8 cellular contexts compared by ENCODE assay signal in genomic region chr7:85023066-85023687, GRCh38.
DNase-seq lines count a peak whose midpoint lies in the region; ATAC-seq and TF ChIP-seq lines count a peak whose summit lies in the region.

No MANE protein-coding gene starts in this region.

- peaks cover 0 to 10% of the 10 kb centered on the region in 2 experiments for H3K36me3 ChIP-seq in SK-N-SH (replicated peaks in 1 of 2; ENCODE audit: control insufficient read depth in 1 of 2, insufficient read depth in 2 of 2, low read length in 1 of 2)
- H3K36me3 ChIP-seq in psoas muscle (ENCODE audit: insufficient read depth in 1 of 2, low read depth in 1 of 2), result no peaks in the 10 kb centered on the region

- peak overlapping the region in 1 of 2 experiments; percentile 10; a peak in 1 of 4 replicates for H3K4me3 ChIP-seq in SK-N-SH (ENCODE audit: low read depth in 2 of 2, low read length in 1 of 2)
- no peak overlapping the region for H3K4me3 ChIP-seq in psoas muscle

- no peaks in the 10 kb centered on the region for H3K9me2 ChIP-seq in SK-N-SH

- CTCF ChIA-PET in SK-N-SH (lab: Yijun Ruan, JAX), result interaction anchor here (0.6 to 12.5 kb wide), 41 partner anchors 8 to 1088 kb away, joined by 3 to 268 read pairs (median 4); partner anchors contain the start of gene SEMA3A
- CTCF ChIA-PET in activated CD8-positive, alpha-beta memory T cell treated with anti-CD3 and anti-CD28 coated beads, Interleukin-2, amount 10 ng/mL, durations not matched to agents 7 days and 5 days (lab: Charles Lee), result interaction anchor here (2.4 kb wide), 1 partner anchor 1087 kb away, joined by 8 read pairs; no protein-coding TSS in a partner anchor

- H3K9me3 Mint-ChIP-seq in activated T-cell treated with anti-CD3 and anti-CD28 coated beads, Interleukin-2, amount 50 U/mL, for 24 hours, result no peaks in the 10 kb centered on the region
- no peaks in the 10 kb centered on the region for H3K9me3 Mint-ChIP-seq in activated CD8-positive, alpha-beta memory T cell treated with anti-CD3 and anti-CD28 coated beads, Interleukin-2, amount 10 ng/mL, durations not matched to agents 7 days and 5 days (ENCODE audit: low read depth)

- peak; percentile 3 for DNase-seq in activated T-cell treated with anti-CD3 and anti-CD28 coated beads for 4 hours
- DNase-seq in activated T-cell treated with anti-CD3 and anti-CD28 coated beads, Interleukin-2, amount 50 U/mL, for 24 hours, result no peak
- peak; percentile 24 for DNase-seq in HT1080 (ENCODE audit: low read depth)
- no peak for DNase-seq in SK-N-SH
- DNase-seq in fibroblast of peridontal ligament (ENCODE audit: extremely low read depth), result peak; percentile 80
- DNase-seq in psoas muscle, result no peak
- no peak for DNase-seq in activated CD8-positive, alpha-beta memory T cell treated with anti-CD3 and anti-CD28 coated beads, Interleukin-2, amount 10 ng/mL, durations not matched to agents 7 days and 5 days

- H3K9me3 ChIP-seq in SK-N-SH (no peaks in the 10 kb centered on the region), psoas muscle (no peaks in the 10 kb centered on the region)

- H3K4me1 Mint-ChIP-seq in activated T-cell treated with anti-CD3 and anti-CD28 coated beads, Interleukin-2, amount 50 U/mL, for 24 hours (ENCODE audit: low read depth), result no peaks in the 10 kb centered on the region
- H3K4me1 Mint-ChIP-seq in activated CD8-positive, alpha-beta memory T cell treated with anti-CD3 and anti-CD28 coated beads, Interleukin-2, amount 10 ng/mL, durations not matched to agents 7 days and 5 days, result no peaks in the 10 kb centered on the region

- peak; percentile 93 for TF ChIP-seq CTCF in SK-N-SH (IDR thresholded peaks at IDR 0.05)
- TF ChIP-seq CTCF in psoas muscle (IDR thresholded peaks at IDR 0.05), result peak; percentile 78

- TF ChIP-seq EP300 in SK-N-SH (IDR thresholded peaks at IDR 0.05; ENCODE audit: borderline replicate concordance in 1 of 2, low read depth in 1 of 2, low read length in 1 of 2), result no peak

- H3K79me2 ChIP-seq in SK-N-SH (ENCODE audit: insufficient read depth), result no peaks in the 10 kb centered on the region

- H3K27me3 ChIP-seq in SK-N-SH (ENCODE audit: insufficient read depth) (no peaks in the 10 kb centered on the region), psoas muscle (ENCODE audit: insufficient read depth in 3 of 3, low read length in 2 of 3) (no peaks in the 10 kb centered on the region)

- POLR2A ChIA-PET in SK-N-SH (lab: Yijun Ruan, JAX), result no interaction called here

- peaks cover 0 to 12% of the 10 kb centered on the region in 2 experiments; a peak in 3 of 4 replicates for H3K4me1 ChIP-seq in SK-N-SH (ENCODE audit: control insufficient read depth in 1 of 2, insufficient read depth in 2 of 2, low read depth in 1 of 2, low read length in 1 of 2)
- no peaks in the 10 kb centered on the region for H3K4me1 ChIP-seq in psoas muscle

- H2AFZ ChIP-seq in SK-N-SH (ENCODE audit: low read depth), result peak overlapping the region; percentile 54; the same call in 1 of the 2 replicates

- H3F3A ChIP-seq in SK-N-SH (replicated peaks; ENCODE audit: insufficient read depth), result peaks cover 6% of the 10 kb centered on the region

- intact Hi-C loops in psoas muscle (cut with DNase I), result loop anchor here (2.0 to 10.0 kb wide), 3 partner anchors 108 to 1086 kb away; no protein-coding TSS in a partner anchor

- no peak overlapping the region for H3K4me3 Mint-ChIP-seq in activated T-cell treated with anti-CD3 and anti-CD28 coated beads, Interleukin-2, amount 50 U/mL, for 24 hours
- H3K4me3 Mint-ChIP-seq in activated CD8-positive, alpha-beta memory T cell treated with anti-CD3 and anti-CD28 coated beads, Interleukin-2, amount 10 ng/mL, durations not matched to agents 7 days and 5 days, result no peak overlapping the region

- peak; percentile 98 for TF ChIP-seq RAD21 in SK-N-SH (IDR thresholded peaks at IDR 0.05; ENCODE audit: low read length)

- ATAC-seq in psoas muscle (no peak), GM19395 (IDR thresholded peaks at IDR 0.05; ENCODE audit: unreplicated experiment) (no peak)
- ATAC-seq in activated CD8-positive, alpha-beta memory T cell treated with anti-CD3 and anti-CD28 coated beads, Interleukin-2, amount 10 ng/mL, durations not matched to agents 7 days and 5 days, result no peak

- no peak overlapping the region for H3K9ac ChIP-seq in SK-N-SH

- H3K4me2 ChIP-seq in SK-N-SH, result no peak overlapping the region

- H3K27me3 Mint-ChIP-seq in activated T-cell treated with anti-CD3 and anti-CD28 coated beads, Interleukin-2, amount 50 U/mL, for 24 hours, result no peaks in the 10 kb centered on the region
- no peaks in the 10 kb centered on the region for H3K27me3 Mint-ChIP-seq in activated CD8-positive, alpha-beta memory T cell treated with anti-CD3 and anti-CD28 coated beads, Interleukin-2, amount 10 ng/mL, durations not matched to agents 7 days and 5 days

- H3K36me3 Mint-ChIP-seq in activated T-cell treated with anti-CD3 and anti-CD28 coated beads, Interleukin-2, amount 50 U/mL, for 24 hours (ENCODE audit: low read depth), result no peaks in the 10 kb centered on the region
- no peaks in the 10 kb centered on the region for H3K36me3 Mint-ChIP-seq in activated CD8-positive, alpha-beta memory T cell treated with anti-CD3 and anti-CD28 coated beads, Interleukin-2, amount 10 ng/mL, durations not matched to agents 7 days and 5 days

- H3K27ac ChIP-seq in SK-N-SH (ENCODE audit: low read depth in 2 of 2, low read length in 1 of 2), result no peak overlapping the region
- no peak overlapping the region for H3K27ac ChIP-seq in psoas muscle

- H3K27ac Mint-ChIP-seq in activated T-cell treated with anti-CD3 and anti-CD28 coated beads, Interleukin-2, amount 50 U/mL, for 24 hours, result no peak overlapping the region
- H3K27ac Mint-ChIP-seq in activated CD8-positive, alpha-beta memory T cell treated with anti-CD3 and anti-CD28 coated beads, Interleukin-2, amount 10 ng/mL, durations not matched to agents 7 days and 5 days, result no peak overlapping the region

- H4K20me1 ChIP-seq in SK-N-SH (ENCODE audit: insufficient read depth), result no peaks in the 10 kb centered on the region

- 9% methylated on average over 2 of the region's 2 CpGs for WGBS in SK-N-SH (ENCODE audit: low lambda C conversion rate)
- 20 to 25% (median 21%) methylated on average over 2 of the region's 2 CpGs for WGBS in psoas muscle, 3 donors

TF ChIP-seq in SK-N-SH, 30 proteins besides CTCF, POLR2A, EP300 and RAD21:
- TF ChIP-seq RFX5 (IDR thresholded peaks at IDR 0.05; ENCODE audit: low read length) (0 out of 2 replicates have a peak, but pooled peaks have one; percentile 22), SMC3 (IDR thresholded peaks at IDR 0.05; ENCODE audit: low read depth, low read length) (peak; percentile 92), TCF12 (IDR thresholded peaks at IDR 0.05) (no peak)
TF ChIP-seq in SK-N-SH: peak in this region for 2.

Comparison
In these comparisons a context has a peak if more than half of its experiments do, and no peak if none do; other contexts are left out.
1. DNase-seq: peak in activated T-cell treated with anti-CD3 and anti-CD28 coated beads for 4 hours (single experiment), HT1080 (single experiment) and fibroblast of peridontal ligament (single experiment); none in activated T-cell treated with anti-CD3 and anti-CD28 coated beads, Interleukin-2, amount 50 U/mL, for 24 hours (single experiment), SK-N-SH (single experiment), psoas muscle (0 of 2) and activated CD8-positive, alpha-beta memory T cell treated with anti-CD3 and anti-CD28 coated beads, Interleukin-2, amount 10 ng/mL, durations not matched to agents 7 days and 5 days (single experiment).